In genomic region chr2:119489232-119489952, GRCh38 we compare ENCODE assay signal across 1 cellular context.
TF ChIP-seq lines count a peak whose summit lies in the region.

No MANE protein-coding gene starts in this region.

TF ChIP-seq in HepG2, 621 proteins besides CTCF, POLR2A, EP300 and RAD21 (continued from another document):
- TF ChIP-seq GABPA (IDR thresholded peaks at IDR 0.05; ENCODE audit: low read depth, low read length) (no peak), GABPA (CRISPR knock-in tag; IDR thresholded peaks at IDR 0.05; ENCODE audit: low read depth) (no peak), ZNF451 (CRISPR knock-in tag; IDR thresholded peaks at IDR 0.05) (no peak), HDAC2 (CRISPR knock-in tag; IDR thresholded peaks at IDR 0.05) (no peak), ZNF468 (CRISPR knock-in tag; IDR thresholded peaks at IDR 0.05) (no peak), ATF7 (IDR thresholded peaks at IDR 0.05) (no peak), ATF7 (CRISPR knock-in tag; IDR thresholded peaks at IDR 0.05) (peak; percentile 71; the same call in 1 of the 2 replicates), ZNF44 (CRISPR knock-in tag; IDR thresholded peaks at IDR 0.05) (no peak), FIP1L1 (IDR thresholded peaks at IDR 0.05; ENCODE audit: borderline replicate concordance, insufficient read depth, low read depth, low read length) (no peak), TOE1 (CRISPR knock-in tag; IDR thresholded peaks at IDR 0.05) (no peak), GATAD1 (CRISPR knock-in tag; IDR thresholded peaks at IDR 0.05) (no peak), PHF21A (CRISPR knock-in tag; IDR thresholded peaks at IDR 0.05) (no peak), CREBL2 (CRISPR knock-in tag; IDR thresholded peaks at IDR 0.05; ENCODE audit: borderline replicate concordance) (no peak), ELF3 (CRISPR knock-in tag; IDR thresholded peaks at IDR 0.05) (no peak), CCAR2 (optimal IDR thresholded peaks at IDR 0.05; ENCODE audit: low read depth, low read length) (no peak), CEBPB (IDR thresholded peaks at IDR 0.05; ENCODE audit: borderline replicate concordance, low read depth, low read length) (no peak), FOXO4 (CRISPR knock-in tag; conservative IDR thresholded peaks at IDR 0.05) (no peak), HNRNPUL1 (IDR thresholded peaks at IDR 0.05; ENCODE audit: low read depth, low read length) (no peak), NFE2L2 (IDR thresholded peaks at IDR 0.05; ENCODE audit: low read length) (no peak), GRHL1 (CRISPR knock-in tag; conservative IDR thresholded peaks at IDR 0.05) (no peak), ZNF562 (CRISPR knock-in tag; IDR thresholded peaks at IDR 0.05; ENCODE audit: borderline replicate concordance) (no peak), ZNF230 (CRISPR knock-in tag; IDR thresholded peaks at IDR 0.05) (0 out of 2 replicates have a peak, but pooled peaks have one; percentile 56), ZNF235 (CRISPR knock-in tag; IDR thresholded peaks at IDR 0.05; ENCODE audit: borderline replicate concordance) (no peak), ZBTB25 (CRISPR knock-in tag; IDR thresholded peaks at IDR 0.05) (no peak)
